Comparison of ENCODE assay signal across 1 cellular context in genomic region chr6:82525775-82526515, GRCh38.
A peak's percentile ranks its signal among the peaks of the same experiment; 100 is the strongest.
TF ChIP-seq lines count a peak whose summit lies in the region.

No MANE protein-coding gene starts in this region.

TF ChIP-seq in HEK293, 187 proteins besides CTCF, POLR2A, EP300 and RAD21 (continued from another document):
- no peak for TF ChIP-seq ZNF2 (tag by site-specific recombination; IDR thresholded peaks at IDR 0.05)
- TF ChIP-seq ZNF23 (tag by site-specific recombination; IDR thresholded peaks at IDR 0.05; ENCODE audit: borderline replicate concordance) = no peak
- TF ChIP-seq ZNF843 (tag by site-specific recombination; IDR thresholded peaks at IDR 0.05) = no peak
- TF ChIP-seq KLF9 (tag by site-specific recombination; IDR thresholded peaks at IDR 0.05; ENCODE audit: low read depth) = no peak
- peak; percentile 62; the same call in 1 of the 2 replicates for TF ChIP-seq PRDM6 (tag by site-specific recombination; IDR thresholded peaks at IDR 0.05)
- TF ChIP-seq ZSCAN16 (tag by site-specific recombination; IDR thresholded peaks at IDR 0.05) = no peak
- no peak for TF ChIP-seq OVOL3 (tag by site-specific recombination; IDR thresholded peaks at IDR 0.05)
- TF ChIP-seq TRIM28 (IDR thresholded peaks at IDR 0.05; ENCODE audit: borderline replicate concordance, low read length) = peak; percentile 64; the same call in 1 of the 2 replicates
- no peak for TF ChIP-seq ZNF555 (tag by site-specific recombination; conservative IDR thresholded peaks at IDR 0.05)
- no peak for TF ChIP-seq ZNF521 (tag by site-specific recombination; IDR thresholded peaks at IDR 0.05)
- no peak for TF ChIP-seq GLIS2 (tag by site-specific recombination; IDR thresholded peaks at IDR 0.05)
- TF ChIP-seq ZNF280D (tag by site-specific recombination; IDR thresholded peaks at IDR 0.05) = no peak
- no peak for TF ChIP-seq ZNF654 (tag by site-specific recombination; IDR thresholded peaks at IDR 0.05; ENCODE audit: low read depth)
- no peak for TF ChIP-seq ZNF548 (tag by site-specific recombination; IDR thresholded peaks at IDR 0.05)
- no peak for TF ChIP-seq ZNF558 (tag by site-specific recombination; IDR thresholded peaks at IDR 0.05)
- no peak for TF ChIP-seq ZNF621 (tag by site-specific recombination; IDR thresholded peaks at IDR 0.05)
- 0 out of 2 replicates have a peak, but pooled peaks have one; percentile 9 for TF ChIP-seq OSR2 (tag by site-specific recombination; IDR thresholded peaks at IDR 0.05)
- TF ChIP-seq ZNF449 (tag by site-specific recombination; IDR thresholded peaks at IDR 0.05) = no peak
- no peak for TF ChIP-seq ZNF610 (tag by site-specific recombination; IDR thresholded peaks at IDR 0.05; ENCODE audit: borderline replicate concordance)
- no peak for TF ChIP-seq GFI1B (tag by site-specific recombination; IDR thresholded peaks at IDR 0.05)
- no peak for TF ChIP-seq ZNF184 (tag by site-specific recombination; IDR thresholded peaks at IDR 0.05)
- no peak for TF ChIP-seq ZFP41 (tag by site-specific recombination; IDR thresholded peaks at IDR 0.05; ENCODE audit: borderline replicate concordance)
- no peak for TF ChIP-seq ZNF645 (tag by site-specific recombination; IDR thresholded peaks at IDR 0.05)
- TF ChIP-seq BCL6B (tag by site-specific recombination; IDR thresholded peaks at IDR 0.05) = no peak
- no peak for TF ChIP-seq ZNF433 (tag by site-specific recombination; IDR thresholded peaks at IDR 0.05; ENCODE audit: low read depth)
